Comparison of ENCODE assay signal across 1 cellular context in genomic region chr1:94355485-94355980, GRCh38.
A peak's percentile ranks its signal among the peaks of the same experiment; 100 is the strongest.
TF ChIP-seq lines count a peak whose summit lies in the region.

No MANE protein-coding gene starts in this region.

TF ChIP-seq in HepG2, 621 proteins besides CTCF, POLR2A, EP300 and RAD21 (continued from another document and continues in another):
- no peak for TF ChIP-seq TIGD3 (CRISPR knock-in tag; IDR thresholded peaks at IDR 0.05; ENCODE audit: borderline replicate concordance)
- no peak for TF ChIP-seq ATF4 (CRISPR knock-in tag; IDR thresholded peaks at IDR 0.05)
- no peak for TF ChIP-seq RNF2 (conservative IDR thresholded peaks at IDR 0.05; ENCODE audit: low read depth)
- no peak for TF ChIP-seq NFAT5 (CRISPR knock-in tag; IDR thresholded peaks at IDR 0.05)
- TF ChIP-seq NR2F1 (CRISPR knock-in tag; IDR thresholded peaks at IDR 0.05) = no peak
- TF ChIP-seq SRSF1 (optimal IDR thresholded peaks at IDR 0.05; ENCODE audit: low read depth, low read length) = no peak
- no peak for TF ChIP-seq MBNL3 (CRISPR knock-in tag; conservative IDR thresholded peaks at IDR 0.05)
- peak; percentile 55; the same call in 1 of the 2 replicates for TF ChIP-seq NR2F6 (IDR thresholded peaks at IDR 0.05)
- no peak for TF ChIP-seq NR2F6 (CRISPR knock-in tag; IDR thresholded peaks at IDR 0.05)
- TF ChIP-seq GABPB1 (CRISPR knock-in tag; IDR thresholded peaks at IDR 0.05) = no peak
- TF ChIP-seq ZNF776 (CRISPR knock-in tag; IDR thresholded peaks at IDR 0.05) = no peak
- TF ChIP-seq ERF (CRISPR knock-in tag; IDR thresholded peaks at IDR 0.05) = no peak
- peak; percentile 38; the same call in 1 of the 2 replicates for TF ChIP-seq FOXO1 (CRISPR knock-in tag; IDR thresholded peaks at IDR 0.05)
- peak; percentile 13; the same call in 1 of the 2 replicates for TF ChIP-seq FOXA3 (CRISPR knock-in tag; IDR thresholded peaks at IDR 0.05)
- no peak for TF ChIP-seq DNMT3B (CRISPR knock-in tag; conservative IDR thresholded peaks at IDR 0.05)
- no peak for TF ChIP-seq MTA1 (CRISPR knock-in tag; IDR thresholded peaks at IDR 0.05; ENCODE audit: borderline replicate concordance)
- TF ChIP-seq ZNF101 (CRISPR knock-in tag; IDR thresholded peaks at IDR 0.05; ENCODE audit: borderline replicate concordance, low read depth) = no peak
- TF ChIP-seq BRD4 (CRISPR knock-in tag; IDR thresholded peaks at IDR 0.05) = no peak
- TF ChIP-seq EZH2 (conservative IDR thresholded peaks at IDR 0.05; ENCODE audit: low read depth, low read length) = no peak
- TF ChIP-seq ZBED4 (CRISPR knock-in tag; IDR thresholded peaks at IDR 0.05; ENCODE audit: borderline replicate concordance) = no peak
- no peak for TF ChIP-seq ZMAT3 (CRISPR knock-in tag; conservative IDR thresholded peaks at IDR 0.05)
- TF ChIP-seq ZFP36L1 (CRISPR knock-in tag; IDR thresholded peaks at IDR 0.05) = no peak
- peak; percentile 68 for TF ChIP-seq ARID5B (CRISPR knock-in tag; IDR thresholded peaks at IDR 0.05)
- TF ChIP-seq POGK (CRISPR knock-in tag; conservative IDR thresholded peaks at IDR 0.05) = no peak
- no peak for TF ChIP-seq AHDC1 (CRISPR knock-in tag; IDR thresholded peaks at IDR 0.05; ENCODE audit: borderline replicate concordance)
- TF ChIP-seq ZNF839 (CRISPR knock-in tag; IDR thresholded peaks at IDR 0.05; ENCODE audit: borderline replicate concordance) = no peak
- TF ChIP-seq CENPBD1 (CRISPR knock-in tag; IDR thresholded peaks at IDR 0.05; ENCODE audit: borderline replicate concordance, low read depth) = no peak
- TF ChIP-seq MYPOP (CRISPR knock-in tag; IDR thresholded peaks at IDR 0.05) = no peak
- TF ChIP-seq ZNF816 (CRISPR knock-in tag; IDR thresholded peaks at IDR 0.05; ENCODE audit: borderline replicate concordance) = no peak
- TF ChIP-seq STAG1 (CRISPR knock-in tag; IDR thresholded peaks at IDR 0.05) = no peak
- TF ChIP-seq NR2F2 (IDR thresholded peaks at IDR 0.05; ENCODE audit: borderline replicate concordance, low read depth) = peak; percentile 41; the same call in 1 of the 2 replicates
- TF ChIP-seq IRF2 (CRISPR knock-in tag; IDR thresholded peaks at IDR 0.05) = no peak
